Comparison of ENCODE assay signal across 9 cellular contexts in genomic region chr9:128634651-128635262, GRCh38. TPM values are rescaled to one million over a fixed set of nuclear protein-coding genes. Genes with fewer than 3 reads are reported as not detected.
DNase-seq lines count a peak whose midpoint lies in the region; ATAC-seq and TF ChIP-seq lines count a peak whose summit lies in the region.
"Had no signal": no experiment of that assay in that cellular context is flagged by ENCODE, and none has a peak within 500 bp of the region (broad histone marks: within the 10 kb centered on the region; RNA-seq: fewer than 3 reads in every experiment).

No MANE protein-coding gene starts in this region.

- H3K9me3 ChIP-seq in RWPE2 (ENCODE audit: severe bottlenecking) (no peaks in the 10 kb centered on the region), esophagus muscularis mucosa (no peaks in the 10 kb centered on the region), upper lobe of right lung (no peaks in the 10 kb centered on the region), Karpas-422 (ENCODE audit: low read length) (no peaks in the 10 kb centered on the region)

- H3K4me3 Mint-ChIP-seq in nephron progenitor cell, result no peak overlapping the region
- H3K4me3 Mint-ChIP-seq: activated T-cell treated with anti-CD3 and anti-CD28 coated beads, Interleukin-2, amount 50 U/mL, for 24 hours had no signal

- H3K4me3 ChIP-seq in RWPE2 (ENCODE audit: severe bottlenecking) (no peak overlapping the region), esophagus muscularis mucosa (peak overlapping the region in 2 of 4 donors; percentile 20 to 30), upper lobe of right lung (peak overlapping the region; percentile 28), Karpas-422 (ENCODE audit: low read length) (no peak overlapping the region)

- no peaks in the 10 kb centered on the region for H3K9me3 Mint-ChIP-seq in nephron progenitor cell
- H3K9me3 Mint-ChIP-seq: activated T-cell treated with anti-CD3 and anti-CD28 coated beads, Interleukin-2, amount 50 U/mL, for 24 hours had no signal

- H4K20me1 ChIP-seq in Karpas-422 (ENCODE audit: insufficient read depth, low read depth, low read length), result no peaks in the 10 kb centered on the region

- TF ChIP-seq EP300 in esophagus muscularis mucosa (IDR thresholded peaks at IDR 0.05), result no peak

- H3K4me1 ChIP-seq in RWPE2 (ENCODE audit: insufficient read depth, poor library complexity, severe bottlenecking) (peaks cover 18% of the 10 kb centered on the region), esophagus muscularis mucosa (peaks cover 22 to 35% (median 29%) of the 10 kb centered on the region in 4 donors), upper lobe of right lung (peaks cover 21% of the 10 kb centered on the region), Karpas-422 (ENCODE audit: low read length) (no peaks in the 10 kb centered on the region)

- no peak overlapping the region for H2AFZ ChIP-seq in Karpas-422 (ENCODE audit: low read length)

- H3K4me1 Mint-ChIP-seq in nephron progenitor cell, result peaks cover 5% of the 10 kb centered on the region

- H3K36me3 Mint-ChIP-seq in nephron progenitor cell (ENCODE audit: low read depth), result peaks cover 47% of the 10 kb centered on the region

- ATAC-seq in RWPE2 (ENCODE audit: low read depth), result no peak; the same call in 2 of the 3 replicates
- ATAC-seq in upper lobe of right lung, result peak; percentile 0

- DNase-seq in RWPE2 (ENCODE audit: low spot score) (no peak), esophagus muscularis mucosa (ENCODE audit: extremely low spot score) (no peak), nephron progenitor cell (no peak), upper lobe of right lung (peak; percentile 72), Karpas-422 (no peak), NCI-H510A treated with DMSO at 0.1 percent for 48 hours (lab: John Stamatoyannopoulos, UW) (no peak), COLO668 (lab: John Stamatoyannopoulos, UW; ENCODE audit: unreplicated experiment) (no peak)
- DNase-seq: activated T-cell treated with anti-CD3 and anti-CD28 coated beads, Interleukin-2, amount 50 U/mL, for 24 hours; MV-4-11 had no signal

- intact Hi-C loops in esophagus muscularis mucosa (cut with DNase I) (loop anchor here (5.0 kb wide), 1 partner anchor 48 kb away; no protein-coding TSS in a partner anchor), upper lobe of right lung (cut with DNase I) (no loop called here)

- no peak overlapping the region for H3K4me2 ChIP-seq in Karpas-422 (ENCODE audit: low read depth, low read length, poor library complexity, severe bottlenecking)

- no peaks in the 10 kb centered on the region for H3K9me2 ChIP-seq in Karpas-422 (replicated peaks; ENCODE audit: insufficient read depth, low read length)

- H3K79me2 ChIP-seq in Karpas-422 (ENCODE audit: low read length), result no peaks in the 10 kb centered on the region

- 76% methylated on average over 23 of the region's 26 CpGs for WGBS in esophagus muscularis mucosa

- TF ChIP-seq POLR2A in esophagus muscularis mucosa (IDR thresholded peaks at IDR 0.05; ENCODE audit: low read depth), result no peak

- H3K36me3 ChIP-seq in RWPE2 (ENCODE audit: low read depth) (peaks cover 53% of the 10 kb centered on the region), esophagus muscularis mucosa (peaks cover 46 to 63% (median 57%) of the 10 kb centered on the region in 4 donors), upper lobe of right lung (peaks cover 48% of the 10 kb centered on the region), Karpas-422 (ENCODE audit: insufficient read depth, low read length) (0 out of 2 replicates have a peak, but pooled peaks cover 5% of the 10 kb centered on the region)

- no peak overlapping the region for H3K9ac ChIP-seq in Karpas-422 (ENCODE audit: low read length)

- H3K27ac ChIP-seq in RWPE2 (ENCODE audit: poor library complexity, severe bottlenecking) (peak overlapping the region; percentile 96), esophagus muscularis mucosa (replicated peaks in 1 of 4) (peak overlapping the region; percentile 80 to 94 (median 92)), upper lobe of right lung (peak overlapping the region; percentile 71), Karpas-422 (ENCODE audit: low read length) (no peak overlapping the region)

- no peaks in the 10 kb centered on the region for H3K27me3 ChIP-seq in RWPE2 (ENCODE audit: insufficient read depth, poor library complexity, severe bottlenecking)
- H3K27me3 ChIP-seq in esophagus muscularis mucosa, result no peaks in the 10 kb centered on the region
- H3K27me3 ChIP-seq in upper lobe of right lung, result no peaks in the 10 kb centered on the region
- H3K27me3 ChIP-seq in Karpas-422 (ENCODE audit: low read length), result no peaks in the 10 kb centered on the region

- peak overlapping the region; percentile 72 for H3K27ac Mint-ChIP-seq in nephron progenitor cell
- H3K27ac Mint-ChIP-seq: activated T-cell treated with anti-CD3 and anti-CD28 coated beads, Interleukin-2, amount 50 U/mL, for 24 hours had no signal

- no peaks in the 10 kb centered on the region for H3K27me3 Mint-ChIP-seq in nephron progenitor cell (ENCODE audit: low read depth, poor library complexity)
- H3K27me3 Mint-ChIP-seq: activated T-cell treated with anti-CD3 and anti-CD28 coated beads, Interleukin-2, amount 50 U/mL, for 24 hours had no signal

- no peak for TF ChIP-seq CTCF in RWPE2 (IDR thresholded peaks at IDR 0.05; ENCODE audit: poor library complexity, severe bottlenecking)
- no peak for TF ChIP-seq CTCF in esophagus muscularis mucosa (IDR thresholded peaks at IDR 0.05)
- TF ChIP-seq CTCF in nephron progenitor cell (IDR thresholded peaks at IDR 0.05), result no peak
- TF ChIP-seq CTCF in upper lobe of right lung (IDR thresholded peaks at IDR 0.05), result no peak

RNA-seq across cellular contexts. Expression of gene DYNC2I2, which starts 21.9 kb away (rescaled TPM):
- total RNA-seq in esophagus muscularis mucosa (10 to 100 TPM; 27.8 to 54.8 (median 39.2) TPM), upper lobe of right lung (37.3 TPM)
- 38.9 and 73.2 TPM in 2 replicates for total RNA-seq in Karpas-422 (2014; rRNA removed; shearing (Covaris generic); ENCODE audit: low replicate concordance)

RNA-seq across cellular contexts. Expression of gene SET, which starts 54.3 kb away (rescaled TPM):
- total RNA-seq in esophagus muscularis mucosa, result 100 to 1,000 TPM; 170 to 239 (median 205) TPM
- 227 TPM for total RNA-seq in upper lobe of right lung
- total RNA-seq in Karpas-422 (2014; rRNA removed; shearing (Covaris generic); ENCODE audit: low replicate concordance), result 378 and 638 TPM in 2 replicates
